Comparison of ENCODE assay signal across 5 cellular contexts in the genomic region with DNA sequence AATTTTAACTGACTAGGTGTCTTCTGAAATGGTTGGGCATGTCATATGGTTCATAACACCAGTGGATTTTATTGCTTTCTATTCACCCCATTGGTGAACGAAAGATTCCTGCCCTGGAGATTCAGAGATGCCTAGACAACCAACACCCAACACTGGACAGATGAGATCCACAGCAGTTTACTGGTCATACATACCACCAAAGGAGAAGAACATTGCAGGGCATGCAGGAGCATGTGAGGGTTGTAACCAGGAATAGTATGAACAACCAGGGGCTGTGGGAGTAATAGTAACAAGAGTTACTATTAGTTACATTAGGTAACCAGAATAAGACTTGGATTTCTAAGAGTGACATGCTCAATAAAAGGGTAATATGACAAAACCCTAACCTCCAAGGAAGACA.
"Had no signal": no experiment of that assay in that cellular context is flagged by ENCODE, and none has a peak within 500 bp of the region (broad histone marks: within the 10 kb centered on the region; RNA-seq: fewer than 3 reads in every experiment).

No MANE protein-coding gene starts in this region.

- H3K27ac ChIP-seq: HL-60 had no signal

- H2AFZ ChIP-seq: GM23338 had no signal

- H3K4me2 ChIP-seq: GM23338 had no signal

- DNase-seq: H9, HCEC 1CT had no signal

- H3K4me3 ChIP-seq: GM23338 had no signal

- ATAC-seq: GM23338, HepG2 had no signal
